Comparison of ENCODE assay signal across 22 cellular contexts in genomic region chr3:192156382-192156781, GRCh38.
"Had no signal": no experiment of that assay in that cellular context is flagged by ENCODE, and none has a peak within 500 bp of the region (broad histone marks: within the 10 kb centered on the region; RNA-seq: fewer than 3 reads in every experiment).

No MANE protein-coding gene starts in this region.

- H3K36me3 ChIP-seq: heart left ventricle, neutrophil, tibial nerve, upper lobe of right lung, vagina had no signal

- H3K4me1 ChIP-seq: heart left ventricle, psoas muscle, tibial nerve, upper lobe of right lung, vagina had no signal

- ATAC-seq: heart left ventricle; left colon; left ventricle myocardium superior; natural killer cell treated with Interleukin-12 subunit alpha and Interleukin-12 subunit beta and Interleukin-15 and Interleukin-18, amount 100 ng/mL, for 72 hours; psoas muscle; sciatic nerve; stimulated activated naive B cell treated with anti-CD40 and anti-IgM and Interleukin-4, amounts not matched to agents 10 μg/mL and 1 μg/mL and 100 μg/mL, for 72 hours; stimulated activated naive CD8-positive, alpha-beta T cell treated with anti-CD3 and anti-CD28 coated beads, Interleukin-15, amount 100 ng/mL, for 72 hours; upper lobe of right lung had no signal

- H3K27ac Mint-ChIP-seq: natural killer cell treated with Interleukin-12 subunit alpha and Interleukin-12 subunit beta and Interleukin-15 and Interleukin-18, amount 100 ng/mL, for 72 hours; stimulated activated naive B cell treated with anti-CD40 and anti-IgM and Interleukin-4, amounts not matched to agents 10 μg/mL and 1 μg/mL and 100 μg/mL, for 72 hours; stimulated activated naive CD8-positive, alpha-beta T cell treated with anti-CD3 and anti-CD28 coated beads, Interleukin-15, amount 100 ng/mL, for 72 hours had no signal

- H3K27me3 Mint-ChIP-seq: natural killer cell treated with Interleukin-12 subunit alpha and Interleukin-12 subunit beta and Interleukin-15 and Interleukin-18, amount 100 ng/mL, for 72 hours; stimulated activated naive CD8-positive, alpha-beta T cell treated with anti-CD3 and anti-CD28 coated beads, Interleukin-15, amount 100 ng/mL, for 72 hours had no signal

- H3K4me3 ChIP-seq: dorsolateral prefrontal cortex, heart left ventricle, lung, psoas muscle, testis, tibial nerve, upper lobe of right lung, vagina had no signal

- H3K36me3 Mint-ChIP-seq: stimulated activated naive B cell treated with anti-CD40 and anti-IgM and Interleukin-4, amounts not matched to agents 10 μg/mL and 1 μg/mL and 100 μg/mL, for 72 hours had no signal

- H3K4me1 Mint-ChIP-seq: stimulated activated naive B cell treated with anti-CD40 and anti-IgM and Interleukin-4, amounts not matched to agents 10 μg/mL and 1 μg/mL and 100 μg/mL, for 72 hours; stimulated activated naive CD8-positive, alpha-beta T cell treated with anti-CD3 and anti-CD28 coated beads, Interleukin-15, amount 100 ng/mL, for 72 hours had no signal

- H3K27ac ChIP-seq: dorsolateral prefrontal cortex, heart left ventricle, neutrophil, psoas muscle, testis, tibial nerve, upper lobe of right lung, vagina had no signal

- DNase-seq: dorsolateral prefrontal cortex; effector CD8-positive, alpha-beta T cell; heart left ventricle; hippocampal formation; left colon; left ventricle myocardium superior; mesenchymal stem cell; midbrain; psoas muscle; retina; stimulated activated CD4-positive, alpha-beta T cell treated with anti-CD3 and anti-CD28 coated beads, Interleukin-2, amount 100 ng/mL, for 24 hours; stimulated activated CD4-positive, alpha-beta T cell treated with anti-CD3 and anti-CD28 coated beads, Interleukin-4, amount 100 ng/mL, for 4 hours; stimulated activated naive B cell treated with anti-CD40 and anti-IgM and Interleukin-4, amounts not matched to agents 10 μg/mL and 1 μg/mL and 100 μg/mL, for 72 hours; stimulated activated naive CD8-positive, alpha-beta T cell treated with anti-CD3 and anti-CD28 coated beads, Interleukin-15, amount 100 ng/mL, for 72 hours; testis; upper lobe of right lung had no signal

- H3K9me3 ChIP-seq: heart left ventricle, neutrophil, psoas muscle, testis, tibial nerve, upper lobe of right lung, vagina had no signal

- H3K4me3 Mint-ChIP-seq: natural killer cell treated with Interleukin-12 subunit alpha and Interleukin-12 subunit beta and Interleukin-15 and Interleukin-18, amount 100 ng/mL, for 72 hours; stimulated activated naive B cell treated with anti-CD40 and anti-IgM and Interleukin-4, amounts not matched to agents 10 μg/mL and 1 μg/mL and 100 μg/mL, for 72 hours; stimulated activated naive CD8-positive, alpha-beta T cell treated with anti-CD3 and anti-CD28 coated beads, Interleukin-15, amount 100 ng/mL, for 72 hours had no signal

- H3K9me3 Mint-ChIP-seq: stimulated activated naive B cell treated with anti-CD40 and anti-IgM and Interleukin-4, amounts not matched to agents 10 μg/mL and 1 μg/mL and 100 μg/mL, for 72 hours had no signal
